Comparison of ENCODE assay signal across 21 cellular contexts in the genomic region with DNA sequence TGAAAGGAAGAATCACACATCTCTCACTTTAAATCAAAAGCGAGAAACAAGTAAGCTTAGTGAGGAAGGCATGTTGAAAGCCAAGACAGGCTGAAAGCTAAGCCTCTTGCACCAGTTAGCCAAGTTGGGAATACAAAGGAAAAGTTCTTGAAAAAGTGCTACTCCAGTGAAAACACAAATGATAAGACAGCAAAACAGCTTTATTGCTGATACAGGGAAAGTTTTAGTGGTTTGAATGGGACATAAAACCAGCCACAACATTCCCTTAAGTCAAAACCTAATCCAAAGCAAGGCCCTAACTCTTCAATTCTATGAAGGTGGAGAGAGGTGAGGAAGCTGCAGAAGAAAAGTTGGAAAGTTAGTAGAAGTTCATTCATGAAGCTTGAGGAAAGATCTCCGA. TPM values are rescaled to one million over a fixed set of nuclear protein-coding genes. Genes with fewer than 3 reads are reported as not detected.
A peak's percentile ranks its signal among the peaks of the same experiment; 100 is the strongest.
DNase-seq lines count a peak whose midpoint lies in the region; ATAC-seq, FAIRE-seq and TF ChIP-seq lines count a peak whose summit lies in the region.
"Had no signal": no experiment of that assay in that cellular context is flagged by ENCODE, and none has a peak within 500 bp of the region (broad histone marks: within the 10 kb centered on the region; RNA-seq: fewer than 3 reads in every experiment).

No MANE protein-coding gene starts in this region.

- CTCF ChIA-PET in K562 (lab: Yijun Ruan, JAX; ENCODE audit: low intra/inter-chr PET ratio): no interaction called here

- peaks cover 70% of the 10 kb centered on the region for H3K4me1 ChIP-seq in left ventricle myocardium inferior
- peaks cover 0 to 29% of the 10 kb centered on the region in 2 donors for H3K4me1 ChIP-seq in right atrium auricular region
- H3K4me1 ChIP-seq in K562 (replicated peaks in 1 of 2; ENCODE audit: control insufficient read depth in 2 of 2, insufficient read depth in 2 of 2, low read length in 2 of 2): peaks cover 0 to 4% of the 10 kb centered on the region in 2 experiments; a peak in 2 of 5 replicates
- peaks cover 52 to 68% of the 10 kb centered on the region in 2 donors for H3K4me1 ChIP-seq in gastrocnemius medialis
- H3K4me1 ChIP-seq in mucosa of descending colon (ENCODE audit: low read depth): no peaks in the 10 kb centered on the region
- H3K4me1 ChIP-seq: BE2C had no signal

- in situ Hi-C loops in K562 (cut with MboI) (no loop called here), gastrocnemius medialis (cut with MboI; ENCODE audit: low sequenced_read_pairs in 4 of 4) (no loop called here)

- peaks cover 60% of the 10 kb centered on the region for H3K79me2 ChIP-seq in K562 (ENCODE audit: control insufficient read depth, insufficient read depth, low read length)

- ATAC-seq in K562 (no peak), gastrocnemius medialis (no peak), mucosa of descending colon (no peak)
- ATAC-seq: GM12878 had no signal

- H3K9me3 ChIP-seq in left ventricle myocardium inferior (replicated peaks) (peaks cover 11% of the 10 kb centered on the region), right atrium auricular region (peaks cover 0 to 6% of the 10 kb centered on the region in 2 donors), K562 (replicated peaks; ENCODE audit: control insufficient read depth, insufficient read depth, low read depth, low read length) (no peaks in the 10 kb centered on the region), gastrocnemius medialis (no peaks in the 10 kb centered on the region), mucosa of descending colon (no peaks in the 10 kb centered on the region)
- H3K9me3 ChIP-seq: BE2C had no signal

- no peaks in the 10 kb centered on the region for H4K20me1 ChIP-seq in K562 (replicated peaks; ENCODE audit: control insufficient read depth, insufficient read depth, low read length)

- H3K9ac ChIP-seq in K562 (ENCODE audit: insufficient read depth in 1 of 2, low read depth in 2 of 2, low read length in 2 of 2): no peak overlapping the region

- H3K4me2 ChIP-seq in K562 (ENCODE audit: insufficient read depth, low read length): no peak overlapping the region

- H3K27ac ChIP-seq in left ventricle myocardium inferior (replicated peaks): peak overlapping the region; percentile 66
- H3K27ac ChIP-seq in right atrium auricular region: peak overlapping the region in 1 of 2 donors; percentile 61
- no peak overlapping the region for H3K27ac ChIP-seq in K562 (ENCODE audit: extremely low read depth, low read depth, low read length)
- H3K27ac ChIP-seq in gastrocnemius medialis: peak overlapping the region; percentile 7 to 64 (median 54)
- H3K27ac ChIP-seq: HL-60 had no signal

- H3K27me3 ChIP-seq in left ventricle myocardium inferior (ENCODE audit: low read depth): no peaks in the 10 kb centered on the region
- H3K27me3 ChIP-seq in right atrium auricular region: no peaks in the 10 kb centered on the region
- H3K27me3 ChIP-seq in K562 (ENCODE audit: control insufficient read depth in 2 of 2, insufficient read depth in 2 of 2, low read length in 2 of 2): no peaks in the 10 kb centered on the region
- no peaks in the 10 kb centered on the region for H3K27me3 ChIP-seq in gastrocnemius medialis
- H3K27me3 ChIP-seq: BE2C had no signal

- TF ChIP-seq EP300 in K562 (IDR thresholded peaks at IDR 0.05; ENCODE audit: low read length): no peak

- no peaks in the 10 kb centered on the region for H3K36me3 ChIP-seq in left ventricle myocardium inferior
- H3K36me3 ChIP-seq in right atrium auricular region: no peaks in the 10 kb centered on the region
- no peaks in the 10 kb centered on the region for H3K36me3 ChIP-seq in K562 (ENCODE audit: control insufficient read depth, insufficient read depth, low read length)
- H3K36me3 ChIP-seq in gastrocnemius medialis: no peaks in the 10 kb centered on the region
- H3K36me3 ChIP-seq in mucosa of descending colon (ENCODE audit: low read depth): no peaks in the 10 kb centered on the region
- H3K36me3 ChIP-seq: BE2C had no signal

- FAIRE-seq in K562 (lab: Jason Lieb, UNC): no peak
- FAIRE-seq: GM12878, H1 had no signal

- DNase-seq in left ventricle myocardium inferior (no peak), right atrium auricular region (ENCODE audit: low spot score) (no peak), K562 (ENCODE audit: extremely low read depth in 1 of 4, low spot score in 3 of 4) (no peak), gastrocnemius medialis (no peak), mucosa of descending colon (no peak), anterior cingulate cortex (lab: John Stamatoyannopoulos, UW) (no peak)
- no peak for DNase-seq in stimulated activated CD4-positive, alpha-beta T cell treated with anti-CD3 and anti-CD28 coated beads, Interleukin-4, amount 100 ng/mL, for 4 hours
- DNase-seq: 8988T; BE2C; C1 segment of cervical spinal cord; CD4-positive, CD25-positive, alpha-beta regulatory T cell; CD8-positive, alpha-beta memory T cell; COR-L47; DMS 273 treated with DMSO at 0.1 percent for 48 hours; DMS53; DND-41; EL; H9 had no signal

- 96% methylated on average over 2 of the region's 2 CpGs for WGBS in K562 (ENCODE audit: insufficient coverage, low coverage, missing lambda C conversion rate)

- intact Hi-C loops in left ventricle myocardium inferior (cut with micrococcal nuclease): no loop called here
- intact Hi-C loops in K562 (cut with micrococcal nuclease): no loop called here
- intact Hi-C loops in gastrocnemius medialis (cut with DNase I; ENCODE audit: low total_unique reads): no loop called here
- intact Hi-C loops in mucosa of descending colon (cut with DNase I, micrococcal nuclease): no loop called here

- H3K4me3 ChIP-seq in left ventricle myocardium inferior (no peak overlapping the region), right atrium auricular region (no peak overlapping the region), K562 (no peak overlapping the region), gastrocnemius medialis (no peak overlapping the region), mucosa of descending colon (no peak overlapping the region)
- H3K4me3 ChIP-seq: GM12878 had no signal

- H3K9me1 ChIP-seq in K562 (ENCODE audit: control insufficient read depth, insufficient read depth, low read length): no peaks in the 10 kb centered on the region

- POLR2A ChIA-PET in K562 (lab: Yijun Ruan, JAX): interaction anchor here (0.7 kb wide), 1 partner anchor 10 kb away, joined by 4 read pairs; no protein-coding TSS in a partner anchor

- H2AFZ ChIP-seq in K562 (ENCODE audit: low read depth, low read length): no peak overlapping the region

- no peak for TF ChIP-seq CTCF in left ventricle myocardium inferior (IDR thresholded peaks at IDR 0.05; ENCODE audit: borderline replicate concordance)
- no peak for TF ChIP-seq CTCF in right atrium auricular region (IDR thresholded peaks at IDR 0.05)
- no peak for TF ChIP-seq CTCF in K562 (IDR thresholded peaks at IDR 0.05 in 2 of 3, conservative IDR thresholded peaks at IDR 0.05 in 1 of 3; ENCODE audit: insufficient read depth in 2 of 3, low read depth in 1 of 3, low read length in 3 of 3)
- TF ChIP-seq CTCF in gastrocnemius medialis (IDR thresholded peaks at IDR 0.05 in 4 of 5, conservative IDR thresholded peaks at IDR 0.05 in 1 of 5): no peak
- no peak for TF ChIP-seq CTCF in mucosa of descending colon (IDR thresholded peaks at IDR 0.05)

- BruUV-seq in K562 (replicated peaks; lab: Mats Ljungman, UMichigan): no TSS peak

- no peak for TF ChIP-seq POLR2A in K562 (conservative IDR thresholded peaks at IDR 0.05)
- no peak for TF ChIP-seq POLR2A in gastrocnemius medialis (IDR thresholded peaks at IDR 0.05)

- TF ChIP-seq RAD21 in K562 (CRISPR knock-in tag; conservative IDR thresholded peaks at IDR 0.05 in 1 of 2, IDR thresholded peaks at IDR 0.05 in 1 of 2): no peak

TF ChIP-seq in K562, 482 proteins besides CTCF, POLR2A, EP300 and RAD21:
- TF ChIP-seq, protein P1, sequence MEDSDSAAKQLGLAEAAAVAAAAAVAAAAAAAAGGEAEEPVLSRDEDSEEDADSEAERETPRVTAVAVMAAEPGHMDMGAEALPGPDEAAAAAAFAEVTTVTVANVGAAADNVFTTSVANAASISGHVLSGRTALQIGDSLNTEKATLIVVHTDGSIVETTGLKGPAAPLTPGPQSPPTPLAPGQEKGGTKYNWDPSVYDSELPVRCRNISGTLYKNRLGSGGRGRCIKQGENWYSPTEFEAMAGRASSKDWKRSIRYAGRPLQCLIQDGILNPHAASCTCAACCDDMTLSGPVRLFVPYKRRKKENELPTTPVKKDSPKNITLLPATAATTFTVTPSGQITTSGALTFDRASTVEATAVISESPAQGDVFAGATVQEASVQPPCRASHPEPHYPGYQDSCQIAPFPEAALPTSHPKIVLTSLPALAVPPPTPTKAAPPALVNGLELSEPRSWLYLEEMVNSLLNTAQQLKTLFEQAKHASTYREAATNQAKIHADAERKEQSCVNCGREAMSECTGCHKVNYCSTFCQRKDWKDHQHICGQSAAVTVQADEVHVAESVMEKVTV (CRISPR knock-in tag; IDR thresholded peaks at IDR 0.05): no peak
- TF ChIP-seq ZNF589 (CRISPR knock-in tag; IDR thresholded peaks at IDR 0.05; ENCODE audit: low read depth) (no peak), ZNF316 (IDR thresholded peaks at IDR 0.05) (peak; percentile 64), NFE2 (IDR thresholded peaks at IDR 0.05; ENCODE audit: low read depth) (no peak), POLR2B (IDR thresholded peaks at IDR 0.05; ENCODE audit: low read depth, partially characterized antibody) (no peak), MAFG (tag; conservative IDR thresholded peaks at IDR 0.05) (peak; percentile 11; the same call in 1 of the 2 replicates)

RNA-seq across cellular contexts. Expression of a gene that starts 28.0 kb away (rescaled TPM):
- 77.0 TPM for total RNA-seq in left ventricle myocardium inferior
- total RNA-seq in right atrium auricular region: 100 to 1,000 TPM in 1 of 2 donors, 10 to 100 TPM in 1; 66.7 to 106 TPM
- 55.2 and 62.7 TPM in 2 replicates for total RNA-seq in K562 (2011; cell fraction: chromatin; rRNA removed; ENCODE audit: low replicate concordance)
- total RNA-seq in K562 (2011; cell fraction: nucleolus; rRNA removed): 33.2 and 44.6 TPM in 2 replicates
- 63.0 and 105 TPM in 2 replicates for total RNA-seq in K562 (2011; cell fraction: nucleoplasm; rRNA removed)
- 104 and 112 TPM in 2 replicates for total RNA-seq in K562 (2014; rRNA removed)
- 77.7 and 84.8 TPM in 2 replicates for total RNA-seq in K562 (2014; rRNA removed; fragmentation: Illumina TruSeq; extraction: Trizol)
- 53.2 and 57.7 TPM in 2 replicates for total RNA-seq in K562 (2015; rRNA removed; fragmentation: Illumina TruSeq; extraction: Trizol)
- total RNA-seq in K562 (2021): 86.8 and 101 TPM in 2 replicates
- 94.6 and 134 TPM in 2 replicates for polyA plus RNA-seq in K562 (2011; rRNA removed)
- 104 and 114 TPM in 2 replicates for polyA plus RNA-seq in K562 (2011; cell fraction: cytosol; rRNA removed)
- 21.4 and 26.6 TPM in 2 replicates for polyA plus RNA-seq in K562 (2011; cell fraction: nucleus; rRNA removed)
- 76.8 and 98.5 TPM in 2 replicates for polyA plus RNA-seq in K562 (2012)
- 87.3 and 98.5 TPM in 2 replicates for polyA plus RNA-seq in K562 (2014; fragmentation: Illumina TruSeq; extraction: Trizol)
- polyA plus RNA-seq in K562 (2014; fragmentation: Nextera tagmentation; extraction: Ambion mirVana): 10 to 100 TPM; 52.8 to 81.0 TPM
- polyA plus RNA-seq in K562 (2014; rRNA removed): 59.6 and 66.6 TPM in 2 replicates
- 181 and 244 TPM in 2 replicates for polyA minus RNA-seq in K562 (2011; rRNA and poly(A)+ RNA removed)
- polyA minus RNA-seq in K562 (2011; cell fraction: cytosol; rRNA and poly(A)+ RNA removed): 71.3 and 74.7 TPM in 2 replicates
- 20.7 and 31.4 TPM in 2 replicates for polyA minus RNA-seq in K562 (2011; cell fraction: nucleus; rRNA and poly(A)+ RNA removed)
- 100 to 1,000 TPM; 147 to 308 (median 224) TPM for total RNA-seq in gastrocnemius medialis
- 10 to 100 TPM; 24.4 to 65.4 (median 31.2) TPM for total RNA-seq in mucosa of descending colon
